ENCODE assay signal across 8 cellular contexts in genomic region chr15:40787344-40787841, GRCh38. TPM values are rescaled to one million over a fixed set of nuclear protein-coding genes. Genes with fewer than 3 reads are reported as not detected.
DNase-seq lines count a peak whose midpoint lies in the region; ATAC-seq and TF ChIP-seq lines count a peak whose summit lies in the region.

No MANE protein-coding gene starts in this region.

- no peak for TF ChIP-seq CTCF in activated CD8-positive, alpha-beta T cell treated with anti-CD3 and anti-CD28 coated beads for 36 hours (IDR thresholded peaks at IDR 0.05)
- TF ChIP-seq CTCF in smooth muscle cell (IDR thresholded peaks at IDR 0.05; ENCODE audit: borderline replicate concordance, insufficient read depth, poor library complexity, severe bottlenecking): no peak

- peaks cover 2% of the 10 kb centered on the region for H3K36me3 Mint-ChIP-seq in activated CD8-positive, alpha-beta T cell treated with anti-CD3 and anti-CD28 coated beads for 36 hours (ENCODE audit: low read depth)

- peaks cover 32% of the 10 kb centered on the region for H3K4me1 Mint-ChIP-seq in activated CD8-positive, alpha-beta T cell treated with anti-CD3 and anti-CD28 coated beads for 36 hours (ENCODE audit: low read depth)

- intact Hi-C loops in activated CD8-positive, alpha-beta T cell treated with anti-CD3 and anti-CD28 coated beads for 36 hours (cut with micrococcal nuclease): no loop called here

- H3K36me3 ChIP-seq in smooth muscle cell (ENCODE audit: low read depth): no peaks in the 10 kb centered on the region

- H3K4me1 ChIP-seq in smooth muscle cell (ENCODE audit: low read depth): peaks cover 12% of the 10 kb centered on the region

- ATAC-seq in activated CD8-positive, alpha-beta T cell treated with anti-CD3 and anti-CD28 coated beads for 36 hours: peak; percentile 86
- ATAC-seq in GM19324 (IDR thresholded peaks at IDR 0.05; ENCODE audit: low FRiP score, unreplicated experiment): no peak
- no peak for ATAC-seq in HG02885 (IDR thresholded peaks at IDR 0.05; ENCODE audit: poor library complexity, unreplicated experiment)
- ATAC-seq in GM18867 (IDR thresholded peaks at IDR 0.05; ENCODE audit: unreplicated experiment): no peak

- no peak overlapping the region for H2AFZ ChIP-seq in smooth muscle cell (ENCODE audit: low read depth)

- no peaks in the 10 kb centered on the region for H3F3A ChIP-seq in smooth muscle cell (ENCODE audit: low read depth)

- peaks cover 65% of the 10 kb centered on the region for H4K20me1 ChIP-seq in smooth muscle cell (ENCODE audit: low read depth)

- no peaks in the 10 kb centered on the region for H3K27me3 Mint-ChIP-seq in activated CD8-positive, alpha-beta T cell treated with anti-CD3 and anti-CD28 coated beads for 36 hours

- no peak overlapping the region for H3K4me3 ChIP-seq in smooth muscle cell

- no peak overlapping the region for H3K9ac ChIP-seq in smooth muscle cell (ENCODE audit: low read depth)

- peak overlapping the region; percentile 48 for H3K27ac ChIP-seq in smooth muscle cell (ENCODE audit: low read depth)

- CTCF ChIA-PET in activated CD8-positive, alpha-beta T cell treated with anti-CD3 and anti-CD28 coated beads for 36 hours (lab: Charles Lee): interaction anchor here (0.8 to 2.6 kb wide), 11 partner anchors 10 to 268 kb away, joined by 3 to 9 read pairs (median 4); partner anchors contain the start of genes C15orf62, SPINT1 and VPS18

- peak overlapping the region; percentile 28 for H3K4me3 Mint-ChIP-seq in activated CD8-positive, alpha-beta T cell treated with anti-CD3 and anti-CD28 coated beads for 36 hours

- peaks cover 26% of the 10 kb centered on the region for H3K79me2 ChIP-seq in smooth muscle cell (ENCODE audit: low read depth)

- H3K9me3 ChIP-seq in smooth muscle cell (replicated peaks; ENCODE audit: low read depth): no peaks in the 10 kb centered on the region

- no peaks in the 10 kb centered on the region for H3K27me3 ChIP-seq in smooth muscle cell (ENCODE audit: low read depth)

- POLR2A ChIA-PET in activated CD8-positive, alpha-beta T cell treated with anti-CD3 and anti-CD28 coated beads for 36 hours (lab: Charles Lee): interaction anchor here (1.0 to 1.4 kb wide), 3 partner anchors 24 to 87 kb away, joined by 3 read pairs; partner anchors contain the start of gene GCHFR

- peak overlapping the region; percentile 60 for H3K27ac Mint-ChIP-seq in activated CD8-positive, alpha-beta T cell treated with anti-CD3 and anti-CD28 coated beads for 36 hours

- 35% methylated on average over 4 of the region's 4 CpGs for WGBS in smooth muscle cell (ENCODE audit: low lambda C conversion rate)

- H3K4me2 ChIP-seq in smooth muscle cell: peak overlapping the region; percentile 12

- peak; percentile 86 for DNase-seq in DMS79 treated with DMSO at 0.1 percent for 48 hours (lab: John Stamatoyannopoulos, UW)
- peak; percentile 94 for DNase-seq in NCI-H2081 treated with DMSO at 0.1 percent for 48 hours (lab: John Stamatoyannopoulos, UW)
- peak; percentile 84 for DNase-seq in activated CD8-positive, alpha-beta T cell treated with anti-CD3 and anti-CD28 coated beads for 36 hours
- DNase-seq in fibroblast of gingiva (ENCODE audit: low read depth): peak; percentile 77
- no peak for DNase-seq in smooth muscle cell (lab: John Stamatoyannopoulos, UW; ENCODE audit: unreplicated experiment)

- no peaks in the 10 kb centered on the region for H3K9me3 Mint-ChIP-seq in activated CD8-positive, alpha-beta T cell treated with anti-CD3 and anti-CD28 coated beads for 36 hours

RNA-seq across cellular contexts. Expression of gene C15orf62, which starts 17.6 kb away (rescaled TPM):
- under 1 TPM; 0.61 to 0.63 TPM for total RNA-seq in activated CD8-positive, alpha-beta T cell treated with anti-CD3 and anti-CD28 coated beads for 36 hours
- total RNA-seq in smooth muscle cell: 0.09 and 0.63 TPM in 2 replicates
- polyA plus RNA-seq in smooth muscle cell: 0.35 and 0.74 TPM in 2 replicates

RNA-seq across cellular contexts. Expression of gene ZFYVE19, which starts 19.5 kb away (rescaled TPM):
- 10 to 100 TPM; 20.1 to 22.7 TPM for total RNA-seq in activated CD8-positive, alpha-beta T cell treated with anti-CD3 and anti-CD28 coated beads for 36 hours
- 16.5 and 18.1 TPM in 2 replicates for total RNA-seq in smooth muscle cell
- 30.1 and 31.9 TPM in 2 replicates for polyA plus RNA-seq in smooth muscle cell

RNA-seq across cellular contexts. Expression of gene DNAJC17, which starts 19.9 kb away (rescaled TPM):
- 10 to 100 TPM; 35.8 to 35.9 TPM for total RNA-seq in activated CD8-positive, alpha-beta T cell treated with anti-CD3 and anti-CD28 coated beads for 36 hours
- 23.7 and 25.0 TPM in 2 replicates for total RNA-seq in smooth muscle cell
- polyA plus RNA-seq in smooth muscle cell: 33.6 and 35.3 TPM in 2 replicates

RNA-seq across cellular contexts. Expression of gene GCHFR, which starts 23.5 kb away (rescaled TPM):
- total RNA-seq in activated CD8-positive, alpha-beta T cell treated with anti-CD3 and anti-CD28 coated beads for 36 hours: 10 to 100 TPM; 44.8 to 46.6 TPM
- total RNA-seq in smooth muscle cell: 9.1 and 12.4 TPM in 2 replicates
- 8.9 and 19.0 TPM in 2 replicates for polyA plus RNA-seq in smooth muscle cell

RNA-seq across cellular contexts. Expression of gene RMDN3, which starts 32.3 kb away (rescaled TPM):
- total RNA-seq in activated CD8-positive, alpha-beta T cell treated with anti-CD3 and anti-CD28 coated beads for 36 hours: 10 to 100 TPM; 20.8 to 21.6 TPM
- total RNA-seq in smooth muscle cell: 11.0 and 12.8 TPM in 2 replicates
- polyA plus RNA-seq in smooth muscle cell: 20.0 and 25.1 TPM in 2 replicates
